ENCODE assay signal across 9 cellular contexts in genomic region chr10:128074589-128074988, GRCh38.
"Had no signal": no experiment of that assay in that cellular context is flagged by ENCODE, and none has a peak within 500 bp of the region (broad histone marks: within the 10 kb centered on the region; RNA-seq: fewer than 3 reads in every experiment).

No MANE protein-coding gene starts in this region.

- DNase-seq: GM23248, GOT3, H7, H9, HCEC 1CT, HFFc6 had no signal

- H3K4me1 ChIP-seq: HAP-1 had no signal

- ATAC-seq: GM23338, HCT116 had no signal

- H3K27ac ChIP-seq: GM23248 had no signal

- H3K4me3 ChIP-seq: GM23248, GM23338, HAP-1 had no signal

- H3K36me3 ChIP-seq: HAP-1 had no signal

- H3K9me3 ChIP-seq: HAP-1 had no signal
